16 cellular contexts compared by ENCODE assay signal in genomic region chr3:32459474-32459873, GRCh38. TPM values are rescaled to one million over a fixed set of nuclear protein-coding genes. Genes with fewer than 3 reads are reported as not detected.
DNase-seq lines count a peak whose midpoint lies in the region; ATAC-seq and TF ChIP-seq lines count a peak whose summit lies in the region.
"Had no signal": no experiment of that assay in that cellular context is flagged by ENCODE, and none has a peak within 500 bp of the region (broad histone marks: within the 10 kb centered on the region; RNA-seq: fewer than 3 reads in every experiment).

No MANE protein-coding gene starts in this region.

- H4K20me1 ChIP-seq in OCI-LY1 (ENCODE audit: insufficient read depth, low read length) = no peaks in the 10 kb centered on the region

- H2AFZ ChIP-seq in OCI-LY1 (ENCODE audit: low read length) = no peak overlapping the region
- H2AFZ ChIP-seq: parathyroid adenoma, PC-9 had no signal

- H3K4me3 ChIP-seq in OCI-LY1 (ENCODE audit: low read depth, low read length, poor library complexity, severe bottlenecking) (peak overlapping the region; percentile 39), iPS-18a (ENCODE audit: low read length) (no peak overlapping the region)
- H3K4me3 ChIP-seq: PC-9, thoracic aorta had no signal

- H3K79me2 ChIP-seq in OCI-LY1 (ENCODE audit: insufficient read depth, low read length) = no peaks in the 10 kb centered on the region
- H3K79me2 ChIP-seq: parathyroid adenoma had no signal

- H3K27ac Mint-ChIP-seq in activated CD4-positive, alpha-beta memory T cell treated with anti-CD3 and anti-CD28 coated beads, Interleukin-2, amount 10 ng/mL, durations not matched to agents 7 days and 5 days = peak overlapping the region; percentile 96
- H3K27ac Mint-ChIP-seq in activated CD4-positive, alpha-beta memory T cell treated with anti-CD3 and anti-CD28 coated beads for 36 hours = no peak overlapping the region
- peak overlapping the region; percentile 84 for H3K27ac Mint-ChIP-seq in stimulated activated naive B cell treated with anti-CD40 and anti-IgM and Interleukin-4, amounts not matched to agents 10 μg/mL and 1 μg/mL and 100 μg/mL, for 72 hours

- no peaks in the 10 kb centered on the region for H3K27me3 ChIP-seq in OCI-LY1 (ENCODE audit: insufficient read depth, low read length)
- H3K27me3 ChIP-seq in iPS-18a (ENCODE audit: control insufficient read depth, insufficient read depth, low read length) = no peaks in the 10 kb centered on the region

- no peak for DNase-seq in activated CD4-positive, alpha-beta memory T cell treated with anti-CD3 and anti-CD28 coated beads, Interleukin-2, amount 10 ng/mL, durations not matched to agents 7 days and 5 days
- DNase-seq in activated CD4-positive, alpha-beta memory T cell treated with anti-CD3 and anti-CD28 coated beads for 36 hours = no peak
- DNase-seq in stimulated activated naive B cell treated with anti-CD40 and anti-IgM and Interleukin-4, amounts not matched to agents 10 μg/mL and 1 μg/mL and 100 μg/mL, for 72 hours = no peak
- DNase-seq in dedifferentiated amniotic fluid mesenchymal stem cell (ENCODE audit: extremely low spot score) = no peak
- no peak for DNase-seq in NCI-H1092 treated with DMSO at 0.1 percent for 48 hours (lab: John Stamatoyannopoulos, UW)
- DNase-seq: ACHN; DMS153; NCI-H226; PC-9; stimulated activated CD4-positive, alpha-beta T cell treated with anti-CD3 and anti-CD28 coated beads, Interleukin-12 subunit alpha, Interleukin-12 subunit beta, amount 100 ng/mL, for 4 hours had no signal

- no peaks in the 10 kb centered on the region for H3K27me3 Mint-ChIP-seq in activated CD4-positive, alpha-beta memory T cell treated with anti-CD3 and anti-CD28 coated beads, Interleukin-2, amount 10 ng/mL, durations not matched to agents 7 days and 5 days
- H3K27me3 Mint-ChIP-seq in activated CD4-positive, alpha-beta memory T cell treated with anti-CD3 and anti-CD28 coated beads for 36 hours = no peaks in the 10 kb centered on the region
- no peaks in the 10 kb centered on the region for H3K27me3 Mint-ChIP-seq in stimulated activated naive B cell treated with anti-CD40 and anti-IgM and Interleukin-4, amounts not matched to agents 10 μg/mL and 1 μg/mL and 100 μg/mL, for 72 hours
- H3K27me3 Mint-ChIP-seq: central memory CD8-positive, alpha-beta T cell had no signal

- intact Hi-C loops in activated CD4-positive, alpha-beta memory T cell treated with anti-CD3 and anti-CD28 coated beads for 36 hours (cut with micrococcal nuclease) = no loop called here

- H3K4me1 Mint-ChIP-seq in activated CD4-positive, alpha-beta memory T cell treated with anti-CD3 and anti-CD28 coated beads, Interleukin-2, amount 10 ng/mL, durations not matched to agents 7 days and 5 days = peaks cover 37% of the 10 kb centered on the region
- peaks cover 34% of the 10 kb centered on the region for H3K4me1 Mint-ChIP-seq in activated CD4-positive, alpha-beta memory T cell treated with anti-CD3 and anti-CD28 coated beads for 36 hours (ENCODE audit: low read depth)
- H3K4me1 Mint-ChIP-seq in stimulated activated naive B cell treated with anti-CD40 and anti-IgM and Interleukin-4, amounts not matched to agents 10 μg/mL and 1 μg/mL and 100 μg/mL, for 72 hours = peaks cover 44 to 54% of the 10 kb centered on the region in 2 donors

- peak overlapping the region; percentile 61; the same call in 1 of the 2 replicates for H3K4me2 ChIP-seq in OCI-LY1 (ENCODE audit: low read length)
- H3K4me2 ChIP-seq: PC-9 had no signal

- POLR2A ChIA-PET in activated CD4-positive, alpha-beta memory T cell treated with anti-CD3 and anti-CD28 coated beads, Interleukin-2, amount 10 ng/mL, durations not matched to agents 7 days and 5 days (lab: Charles Lee) = interaction anchor here (0.7 to 2.5 kb wide), 9 partner anchors 15 to 226 kb away, joined by 3 to 16 read pairs (median 5); partner anchors contain the start of genes CMTM7 and CNOT10
- POLR2A ChIA-PET in activated CD4-positive, alpha-beta memory T cell treated with anti-CD3 and anti-CD28 coated beads for 36 hours (lab: Charles Lee) = interaction anchor here (0.6 to 1.6 kb wide), 2 partner anchors 27 to 44 kb away, joined by 3 to 9 read pairs; no protein-coding TSS in a partner anchor

- H3K36me3 Mint-ChIP-seq in activated CD4-positive, alpha-beta memory T cell treated with anti-CD3 and anti-CD28 coated beads, Interleukin-2, amount 10 ng/mL, durations not matched to agents 7 days and 5 days (ENCODE audit: low read depth) = peaks cover 21% of the 10 kb centered on the region
- H3K36me3 Mint-ChIP-seq in activated CD4-positive, alpha-beta memory T cell treated with anti-CD3 and anti-CD28 coated beads for 36 hours = peaks cover 9% of the 10 kb centered on the region
- peaks cover 26 to 29% of the 10 kb centered on the region in 2 donors for H3K36me3 Mint-ChIP-seq in stimulated activated naive B cell treated with anti-CD40 and anti-IgM and Interleukin-4, amounts not matched to agents 10 μg/mL and 1 μg/mL and 100 μg/mL, for 72 hours

- H3K9me3 ChIP-seq in OCI-LY1 (ENCODE audit: low read length) (no peaks in the 10 kb centered on the region), iPS-18a (ENCODE audit: control insufficient read depth, low read depth, low read length) (no peaks in the 10 kb centered on the region)
- H3K9me3 ChIP-seq: thoracic aorta had no signal

- H3K9me3 Mint-ChIP-seq in activated CD4-positive, alpha-beta memory T cell treated with anti-CD3 and anti-CD28 coated beads, Interleukin-2, amount 10 ng/mL, durations not matched to agents 7 days and 5 days = no peaks in the 10 kb centered on the region
- H3K9me3 Mint-ChIP-seq in activated CD4-positive, alpha-beta memory T cell treated with anti-CD3 and anti-CD28 coated beads for 36 hours = no peaks in the 10 kb centered on the region
- peaks cover 2 to 4% of the 10 kb centered on the region in 2 donors for H3K9me3 Mint-ChIP-seq in stimulated activated naive B cell treated with anti-CD40 and anti-IgM and Interleukin-4, amounts not matched to agents 10 μg/mL and 1 μg/mL and 100 μg/mL, for 72 hours

- H3K9ac ChIP-seq in OCI-LY1 (ENCODE audit: low read length) (peak overlapping the region; percentile 24; the same call in 1 of the 2 replicates), iPS-18a (ENCODE audit: low read length) (peak overlapping the region; percentile 61)
- H3K9ac ChIP-seq: parathyroid adenoma had no signal

- peaks cover 66% of the 10 kb centered on the region for H3K4me1 ChIP-seq in OCI-LY1 (ENCODE audit: insufficient read depth, low read length, severe bottlenecking)
- peaks cover 36% of the 10 kb centered on the region for H3K4me1 ChIP-seq in iPS-18a (ENCODE audit: control insufficient read depth, low read depth, low read length)
- H3K4me1 ChIP-seq: parathyroid adenoma had no signal

- H3K36me3 ChIP-seq in OCI-LY1 (ENCODE audit: insufficient read depth, low read length) (no peaks in the 10 kb centered on the region), iPS-18a (ENCODE audit: control insufficient read depth, low read depth, low read length) (no peaks in the 10 kb centered on the region)
- H3K36me3 ChIP-seq: thoracic aorta had no signal

- H3F3A ChIP-seq in OCI-LY1 (ENCODE audit: insufficient read depth, low read length) = no peaks in the 10 kb centered on the region; the same call in 1 of the 2 replicates

- H3K27ac ChIP-seq in OCI-LY1 (ENCODE audit: low read depth, low read length, poor library complexity, severe bottlenecking) (peak overlapping the region; percentile 90), iPS-18a (ENCODE audit: low read length) (peak overlapping the region; percentile 88)
- H3K27ac ChIP-seq: parathyroid adenoma, PC-9, thoracic aorta had no signal

- no peaks in the 10 kb centered on the region for H3K9me2 ChIP-seq in OCI-LY1 (ENCODE audit: low read depth, low read length)

- CTCF ChIA-PET in activated CD4-positive, alpha-beta memory T cell treated with anti-CD3 and anti-CD28 coated beads, Interleukin-2, amount 10 ng/mL, durations not matched to agents 7 days and 5 days (lab: Charles Lee) = interaction anchor here (0.9 to 1.7 kb wide), 6 partner anchors 8 to 69 kb away, joined by 3 to 12 read pairs (median 3); no protein-coding TSS in a partner anchor
- CTCF ChIA-PET in activated CD4-positive, alpha-beta memory T cell treated with anti-CD3 and anti-CD28 coated beads for 36 hours (lab: Charles Lee) = interaction anchor here (0.6 to 1.9 kb wide), 6 partner anchors 8 to 84 kb away, joined by 3 to 11 read pairs (median 4); no protein-coding TSS in a partner anchor

- no peak for TF ChIP-seq CTCF in OCI-LY1 (IDR thresholded peaks at IDR 0.05; ENCODE audit: low read length)

- no peak for ATAC-seq in stimulated activated naive B cell treated with anti-CD40 and anti-IgM and Interleukin-4, amounts not matched to agents 10 μg/mL and 1 μg/mL and 100 μg/mL, for 72 hours (replicated peaks)
- ATAC-seq in GM19467 (IDR thresholded peaks at IDR 0.05; ENCODE audit: unreplicated experiment) = no peak

- H3K4me3 Mint-ChIP-seq in activated CD4-positive, alpha-beta memory T cell treated with anti-CD3 and anti-CD28 coated beads, Interleukin-2, amount 10 ng/mL, durations not matched to agents 7 days and 5 days = peak overlapping the region; percentile 29
- H3K4me3 Mint-ChIP-seq in activated CD4-positive, alpha-beta memory T cell treated with anti-CD3 and anti-CD28 coated beads for 36 hours = no peak overlapping the region
- H3K4me3 Mint-ChIP-seq in stimulated activated naive B cell treated with anti-CD40 and anti-IgM and Interleukin-4, amounts not matched to agents 10 μg/mL and 1 μg/mL and 100 μg/mL, for 72 hours = peak overlapping the region; percentile 35 to 46
- H3K4me3 Mint-ChIP-seq: central memory CD8-positive, alpha-beta T cell had no signal

RNA-seq across cellular contexts. Expression of gene CMTM6, which starts 43.2 kb away (rescaled TPM):
- total RNA-seq in activated CD4-positive, alpha-beta memory T cell treated with anti-CD3 and anti-CD28 coated beads, Interleukin-2, amount 10 ng/mL, durations not matched to agents 7 days and 5 days = 10 to 100 TPM; 89.5 to 91.8 TPM
- 10 to 100 TPM; 87.7 to 89.1 TPM for total RNA-seq in activated CD4-positive, alpha-beta memory T cell treated with anti-CD3 and anti-CD28 coated beads for 36 hours
